20 cellular contexts compared by ENCODE assay signal in the genomic region with DNA sequence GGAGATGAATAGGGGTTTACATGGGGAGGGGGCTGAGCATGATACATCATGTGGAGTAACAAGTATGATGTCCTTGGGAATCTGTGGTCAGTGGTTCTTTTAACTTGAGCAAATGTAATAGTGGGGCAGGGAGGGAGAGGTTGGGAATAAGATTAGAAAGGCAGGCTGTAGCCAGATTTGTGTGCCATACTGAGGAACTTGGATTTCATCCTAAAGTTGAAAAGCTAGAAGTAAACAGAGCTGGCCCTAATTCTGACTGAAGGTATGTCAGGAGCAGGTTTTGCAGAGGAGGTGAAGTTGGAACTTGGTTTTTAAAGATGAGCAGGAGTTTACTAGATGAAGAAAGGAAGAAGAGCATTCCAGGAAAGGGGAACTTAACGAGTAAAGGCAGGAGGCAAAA.
A peak's percentile ranks its signal among the peaks of the same experiment; 100 is the strongest.
DNase-seq lines count a peak whose midpoint lies in the region; ATAC-seq, FAIRE-seq and TF ChIP-seq lines count a peak whose summit lies in the region.
"Had no signal": no experiment of that assay in that cellular context is flagged by ENCODE, and none has a peak within 500 bp of the region (broad histone marks: within the 10 kb centered on the region; RNA-seq: fewer than 3 reads in every experiment).

No MANE protein-coding gene starts in this region.

- TF ChIP-seq CTCF in natural killer cell (IDR thresholded peaks at IDR 0.05) = no peak

- H3K4me1 Mint-ChIP-seq in activated naive CD4-positive, alpha-beta T cell treated with anti-CD3 and anti-CD28 coated beads, Interleukin-2, amount 50 U/mL, for 24 hours = peaks cover 89% of the 10 kb centered on the region
- H3K4me1 Mint-ChIP-seq in activated naive CD4-positive, alpha-beta T cell treated with anti-CD3 and anti-CD28 coated beads for 36 hours (ENCODE audit: low read depth) = peaks cover 79% of the 10 kb centered on the region
- peaks cover 59 to 84% of the 10 kb centered on the region in 2 donors for H3K4me1 Mint-ChIP-seq in natural killer cell

- ATAC-seq in natural killer cell (no peak), GM18858 (IDR thresholded peaks at IDR 0.05; ENCODE audit: unreplicated experiment) (no peak)
- ATAC-seq: PC-3 had no signal

- CTCF ChIA-PET in activated naive CD4-positive, alpha-beta T cell treated with anti-CD3 and anti-CD28 coated beads for 36 hours (lab: Charles Lee) = interaction anchor here (2.2 to 4.2 kb wide), 2 partner anchors 131 to 137 kb away, joined by 16 to 32 read pairs; a partner anchor contains a TSS

- no peak for DNase-seq in activated naive CD4-positive, alpha-beta T cell treated with anti-CD3 and anti-CD28 coated beads for 36 hours
- DNase-seq in GM12892 (ENCODE audit: insufficient read length) = no peak
- peak; percentile 36 for DNase-seq in cerebellum (ENCODE audit: low spot score)
- no peak for DNase-seq in natural killer cell
- no peak for DNase-seq in activated CD8-positive, alpha-beta memory T cell treated with anti-CD3 and anti-CD28 coated beads for 24 hours
- DNase-seq: DMS79 treated with DMSO at 0.1 percent for 48 hours, H7, HFFc6, KG1, MV-4-11, NCI-H1694 treated with DMSO at 0.1 percent for 48 hours, NCI-H2107, NCI-H226, NCI-H524 treated with DMSO at 0.1 percent for 48 hours, PC-3, RPMI8226, SHP77 treated with DMSO at 0.1 percent for 48 hours had no signal

- intact Hi-C loops in activated naive CD4-positive, alpha-beta T cell treated with anti-CD3 and anti-CD28 coated beads for 36 hours (cut with micrococcal nuclease) = no loop called here
- intact Hi-C loops in natural killer cell (cut with micrococcal nuclease) = no loop called here

- H3K27ac Mint-ChIP-seq in activated naive CD4-positive, alpha-beta T cell treated with anti-CD3 and anti-CD28 coated beads, Interleukin-2, amount 50 U/mL, for 24 hours = peak overlapping the region; percentile 71
- no peak overlapping the region for H3K27ac Mint-ChIP-seq in activated naive CD4-positive, alpha-beta T cell treated with anti-CD3 and anti-CD28 coated beads for 36 hours
- peak overlapping the region in 1 of 2 donors; percentile 37 for H3K27ac Mint-ChIP-seq in natural killer cell
- H3K27ac Mint-ChIP-seq: HFFc6 had no signal

- no peaks in the 10 kb centered on the region for H3K27me3 Mint-ChIP-seq in activated naive CD4-positive, alpha-beta T cell treated with anti-CD3 and anti-CD28 coated beads, Interleukin-2, amount 50 U/mL, for 24 hours
- H3K27me3 Mint-ChIP-seq in activated naive CD4-positive, alpha-beta T cell treated with anti-CD3 and anti-CD28 coated beads for 36 hours (ENCODE audit: low read depth) = no peaks in the 10 kb centered on the region
- no peaks in the 10 kb centered on the region for H3K27me3 Mint-ChIP-seq in natural killer cell (ENCODE audit: low read depth in 2 of 2)

- peak; percentile 38 for FAIRE-seq in GM12892 (lab: Jason Lieb, UNC)
- FAIRE-seq: A204.1 had no signal

- TF ChIP-seq POLR2A in GM12892 (IDR thresholded peaks at IDR 0.05; ENCODE audit: low read depth, low read length) = no peak

- H3K9me3 Mint-ChIP-seq in activated naive CD4-positive, alpha-beta T cell treated with anti-CD3 and anti-CD28 coated beads, Interleukin-2, amount 50 U/mL, for 24 hours = no peaks in the 10 kb centered on the region
- H3K9me3 Mint-ChIP-seq in activated naive CD4-positive, alpha-beta T cell treated with anti-CD3 and anti-CD28 coated beads for 36 hours = no peaks in the 10 kb centered on the region
- no peaks in the 10 kb centered on the region for H3K9me3 Mint-ChIP-seq in natural killer cell
- H3K9me3 Mint-ChIP-seq: HFFc6 had no signal

- H3K36me3 Mint-ChIP-seq in activated naive CD4-positive, alpha-beta T cell treated with anti-CD3 and anti-CD28 coated beads, Interleukin-2, amount 50 U/mL, for 24 hours = peaks cover 7% of the 10 kb centered on the region
- H3K36me3 Mint-ChIP-seq in activated naive CD4-positive, alpha-beta T cell treated with anti-CD3 and anti-CD28 coated beads for 36 hours (ENCODE audit: low read depth) = peaks cover 2% of the 10 kb centered on the region
- H3K36me3 Mint-ChIP-seq in natural killer cell = no peaks in the 10 kb centered on the region

- H3K4me3 Mint-ChIP-seq in activated naive CD4-positive, alpha-beta T cell treated with anti-CD3 and anti-CD28 coated beads, Interleukin-2, amount 50 U/mL, for 24 hours = no peak overlapping the region
- H3K4me3 Mint-ChIP-seq in activated naive CD4-positive, alpha-beta T cell treated with anti-CD3 and anti-CD28 coated beads for 36 hours = no peak overlapping the region
- H3K4me3 Mint-ChIP-seq in natural killer cell = no peak overlapping the region
- H3K4me3 Mint-ChIP-seq: HFFc6 had no signal
